13 cellular contexts compared by ENCODE assay signal in the genomic region with DNA sequence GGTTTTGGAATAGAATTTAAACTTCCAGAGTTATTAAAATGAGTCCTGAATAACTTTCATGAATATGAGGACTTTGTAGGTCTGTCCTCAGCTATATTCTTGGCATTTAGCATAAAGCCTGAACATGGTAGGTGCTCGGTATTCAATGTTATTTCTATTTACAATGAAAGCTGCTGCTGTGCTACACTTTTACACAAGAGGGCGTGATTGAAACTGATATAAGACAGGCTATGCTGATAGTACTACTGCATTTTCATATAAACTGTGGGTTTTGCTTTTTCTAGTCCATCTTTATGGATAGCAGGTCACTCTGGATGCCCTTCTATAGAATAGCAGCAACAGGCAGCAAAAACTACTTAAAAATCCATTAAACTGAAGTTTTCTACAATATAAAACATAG. TPM values are rescaled to one million over a fixed set of nuclear protein-coding genes. Genes with fewer than 3 reads are reported as not detected.
DNase-seq lines count a peak whose midpoint lies in the region; ATAC-seq, FAIRE-seq and TF ChIP-seq lines count a peak whose summit lies in the region.
"Had no signal": no experiment of that assay in that cellular context is flagged by ENCODE, and none has a peak within 500 bp of the region (broad histone marks: within the 10 kb centered on the region; RNA-seq: fewer than 3 reads in every experiment).

No MANE protein-coding gene starts in this region.

- H2BK5ac ChIP-seq in H1 (ENCODE audit: low read depth, low read length): no peak overlapping the region

- H3K79me1 ChIP-seq in H1 (ENCODE audit: low read depth, low read length): no peaks in the 10 kb centered on the region

- no peaks in the 10 kb centered on the region for H3K27me3 ChIP-seq in H1 (replicated peaks in 1 of 4; ENCODE audit: control insufficient read depth in 3 of 4, extremely low read depth in 1 of 4, insufficient read depth in 3 of 4, low read length in 3 of 4)

- no peak for TF ChIP-seq EP300 in H1 (IDR thresholded peaks at IDR 0.05; ENCODE audit: borderline replicate concordance in 1 of 2, low read depth in 2 of 2, low read length in 2 of 2)

- no peaks in the 10 kb centered on the region for H3K4me1 ChIP-seq in H1 (replicated peaks in 1 of 4; ENCODE audit: control insufficient read depth in 3 of 4, insufficient read depth in 4 of 4, low read length in 3 of 4)

- peak; percentile 72 for ATAC-seq in HG03571 (IDR thresholded peaks at IDR 0.05; ENCODE audit: unreplicated experiment)
- no peak for ATAC-seq in activated CD4-positive, alpha-beta T cell treated with anti-CD3 and anti-CD28 coated beads for 36 hours

- H2BK20ac ChIP-seq in H1 (ENCODE audit: low read length): no peak overlapping the region

- no peak overlapping the region for H3K4me3 Mint-ChIP-seq in activated CD4-positive, alpha-beta T cell treated with anti-CD3 and anti-CD28 coated beads for 36 hours

- no peak overlapping the region for H2AFZ ChIP-seq in H1 (ENCODE audit: low read length)

- H3K9ac ChIP-seq in H1 (replicated peaks in 1 of 4; ENCODE audit: extremely low read depth in 1 of 4, low read depth in 3 of 4, low read length in 3 of 4): no peak overlapping the region

- H3K18ac ChIP-seq in H1 (ENCODE audit: extremely low read depth, low read length): no peak overlapping the region

- peak; percentile 56 for FAIRE-seq in GM19239 (lab: Jason Lieb, UNC)
- FAIRE-seq in H1 (lab: Jason Lieb, UNC): peak; percentile 45
- FAIRE-seq: D721Med had no signal

- peak in 1 of 3 experiments; percentile 45; a peak in 1 of 4 replicates for TF ChIP-seq CTCF in H1 (IDR thresholded peaks at IDR 0.05; ENCODE audit: control extremely low read depth in 1 of 3, insufficient read depth in 1 of 3, low read depth in 1 of 3, low read length in 3 of 3)

- no peaks in the 10 kb centered on the region for H4K20me1 ChIP-seq in H1 (replicated peaks in 1 of 2; ENCODE audit: control insufficient read depth in 1 of 2, insufficient read depth in 2 of 2, low read length in 2 of 2)

- H3K79me2 ChIP-seq in H1 (ENCODE audit: control insufficient read depth in 1 of 2, insufficient read depth in 2 of 2, low read length in 2 of 2): no peaks in the 10 kb centered on the region

- H3K56ac ChIP-seq in H1 (replicated peaks; ENCODE audit: insufficient read length, low read depth, low read length): no peak overlapping the region

- peak; percentile 33; a peak in 3 of 4 replicates for TF ChIP-seq RAD21 in H1 (IDR thresholded peaks at IDR 0.05 in 1 of 2, conservative IDR thresholded peaks at IDR 0.05 in 1 of 2; ENCODE audit: low read depth in 2 of 2, low read length in 2 of 2)

- 59% methylated on average over 2 of the region's 2 CpGs; no CpG with 5 or more reads in 1 of the 2 experiments for WGBS in H1 (ENCODE audit: extremely low coverage in 1 of 2, insufficient coverage in 1 of 2, insufficient read length in 1 of 2, insufficient replicate concordance in 2 of 2, low coverage in 1 of 2, low lambda C conversion rate in 2 of 2, missing lambda C conversion rate in 1 of 2), 2 experiments

- no peak overlapping the region for H3K14ac ChIP-seq in H1 (ENCODE audit: insufficient read length)

- H3K27ac ChIP-seq in H1 (ENCODE audit: low read depth, low read length): no peak overlapping the region
- H3K27ac ChIP-seq: skin epidermis had no signal

- intact Hi-C loops in activated CD4-positive, alpha-beta T cell treated with anti-CD3 and anti-CD28 coated beads for 36 hours (cut with DNase I, micrococcal nuclease): no loop called here

- H3K4me3 ChIP-seq in H1 (ENCODE audit: extremely low read depth in 1 of 4, insufficient read depth in 2 of 4, low read depth in 3 of 4, low read length in 4 of 4): no peak overlapping the region
- H3K4me3 ChIP-seq: skin epidermis had no signal

- peaks cover 21% of the 10 kb centered on the region for H3K27me3 Mint-ChIP-seq in activated CD4-positive, alpha-beta T cell treated with anti-CD3 and anti-CD28 coated beads for 36 hours

- H3K36me3 Mint-ChIP-seq in activated CD4-positive, alpha-beta T cell treated with anti-CD3 and anti-CD28 coated beads for 36 hours (ENCODE audit: low read depth): no peaks in the 10 kb centered on the region

- H3K27ac Mint-ChIP-seq in activated CD4-positive, alpha-beta T cell treated with anti-CD3 and anti-CD28 coated beads for 36 hours: no peak overlapping the region

- TF ChIP-seq POLR2A in H1 (IDR thresholded peaks at IDR 0.05; ENCODE audit: control extremely low read depth in 1 of 2, low read depth in 2 of 2, low read length in 2 of 2): no peak

- H3K4me2 ChIP-seq in H1 (ENCODE audit: insufficient read depth in 1 of 2, low read depth in 2 of 2, low read length in 2 of 2): no peak overlapping the region

- H3K36me3 ChIP-seq in H1 (ENCODE audit: control insufficient read depth in 2 of 4, insufficient read depth in 4 of 4, low read length in 3 of 4): no peaks in the 10 kb centered on the region

- H3K9me3 ChIP-seq in H1 (ENCODE audit: insufficient read depth in 2 of 2, low read depth in 1 of 2, low read length in 1 of 2): no peaks in the 10 kb centered on the region

- no peaks in the 10 kb centered on the region for H3K23me2 ChIP-seq in H1 (ENCODE audit: low read depth, low read length)

- no peaks in the 10 kb centered on the region for H3K9me3 Mint-ChIP-seq in activated CD4-positive, alpha-beta T cell treated with anti-CD3 and anti-CD28 coated beads for 36 hours (ENCODE audit: low read depth)

- no peak overlapping the region for H3K23ac ChIP-seq in H1 (ENCODE audit: insufficient read length)

- CTCF ChIA-PET in H1 (lab: Charles Lee; ENCODE audit: partially characterized antibody): interaction anchor here (0.6 kb wide), 1 partner anchor 45 kb away, joined by 4 read pairs; no protein-coding TSS in a partner anchor
- CTCF ChIA-PET in activated CD4-positive, alpha-beta T cell treated with anti-CD3 and anti-CD28 coated beads for 36 hours (lab: Charles Lee): interaction anchor here (1.0 kb wide), 1 partner anchor 18 kb away, joined by 3 read pairs; no protein-coding TSS in a partner anchor

- DNase-seq in AG08395 (ENCODE audit: low spot score): peak; percentile 11
- DNase-seq in GM19239 (ENCODE audit: insufficient read length, low spot score): no peak
- DNase-seq in H1 (ENCODE audit: low read depth in 1 of 2, low spot score in 2 of 2): no peak
- no peak for DNase-seq in stimulated activated CD4-positive, alpha-beta T cell treated with anti-CD3 and anti-CD28 coated beads, Interleukin-12 subunit alpha, Interleukin-12 subunit beta, amount 100 ng/mL, for 4 hours
- DNase-seq in activated CD4-positive, alpha-beta T cell treated with anti-CD3 and anti-CD28 coated beads for 36 hours: no peak
- no peak for DNase-seq in cerebellar cortex (ENCODE audit: low spot score)
- no peak for DNase-seq in DMS79 treated with DMSO at 0.1 percent for 48 hours (lab: John Stamatoyannopoulos, UW)
- DNase-seq: anterior cingulate cortex, NCI-H1436 treated with DMSO at 0.1 percent for 48 hours, T-helper 9 cell had no signal

- H2BK120ac ChIP-seq in H1 (replicated peaks; ENCODE audit: low read depth, low read length): no peak overlapping the region

- H3K4me1 Mint-ChIP-seq in activated CD4-positive, alpha-beta T cell treated with anti-CD3 and anti-CD28 coated beads for 36 hours: no peaks in the 10 kb centered on the region

- H2BK12ac ChIP-seq in H1 (ENCODE audit: low read depth, low read length): no peak overlapping the region

- no peak overlapping the region for H2AK5ac ChIP-seq in H1 (ENCODE audit: low read depth, low read length)

- POLR2A ChIA-PET in H1 (lab: Charles Lee; ENCODE audit: partially characterized antibody): no interaction called here
- POLR2A ChIA-PET in activated CD4-positive, alpha-beta T cell treated with anti-CD3 and anti-CD28 coated beads for 36 hours (lab: Charles Lee): no interaction called here

- no peak overlapping the region for H2BK15ac ChIP-seq in H1 (ENCODE audit: low read length)

- H3K4ac ChIP-seq in H1 (replicated peaks; ENCODE audit: insufficient read length, low read depth, low read length): no peak overlapping the region

- no peak overlapping the region for H4K5ac ChIP-seq in H1 (ENCODE audit: insufficient read length, low read depth, low read length)

- no peak overlapping the region for H4K8ac ChIP-seq in H1 (ENCODE audit: extremely low read depth, insufficient read depth, low read length)

- H4K91ac ChIP-seq in H1 (replicated peaks; ENCODE audit: insufficient read length, low read length): no peak overlapping the region

TF ChIP-seq in H1, 55 proteins besides CTCF, POLR2A, EP300 and RAD21:
- TF ChIP-seq CHD2 (IDR thresholded peaks at IDR 0.05; ENCODE audit: low read length): no peak
- no peak for TF ChIP-seq RBBP5 (IDR thresholded peaks at IDR 0.05; ENCODE audit: borderline replicate concordance, low read depth, low read length)
- no peak for TF ChIP-seq ATF3 (IDR thresholded peaks at IDR 0.05; ENCODE audit: insufficient read depth, low read depth, low read length)
- TF ChIP-seq CHD1 (IDR thresholded peaks at IDR 0.05; ENCODE audit: low read depth, low read length): no peak

RNA-seq across cellular contexts. Expression of gene GNPDA2, which starts 12.3 kb away (rescaled TPM):
- 4.8 and 6.7 TPM in 2 replicates for total RNA-seq in H1 (2021; fragmentation: NEBNext Ultra II Directional; extraction: Animal tissue kit (Norgen Biotek cat#: 25700))
- 1.4 and 3.0 TPM in 2 replicates for polyA plus RNA-seq in H1 (2011; rRNA removed)
- 2.8 TPM for polyA plus RNA-seq in H1 (2011; cell fraction: cytosol; rRNA removed)
- polyA plus RNA-seq in H1 (2011; cell fraction: nucleus; rRNA removed): 1.3 TPM
- 3.9 to 6.8 TPM (median 4.6 TPM) in 4 replicates for polyA plus RNA-seq in H1 (2012, experiment 1 of 2)
- polyA plus RNA-seq in H1 (2012, experiment 2 of 2): 0.75 TPM
- polyA plus RNA-seq in H1 (2013, experiment 1 of 2): 4.3 TPM
- 4.0 TPM for polyA plus RNA-seq in H1 (2013, experiment 2 of 2)
- 2.5 and 5.2 TPM in 2 replicates for polyA minus RNA-seq in H1 (2011; rRNA and poly(A)+ RNA removed)
- polyA minus RNA-seq in H1 (2011; cell fraction: cytosol; rRNA and poly(A)+ RNA removed): 1.5 TPM
- polyA minus RNA-seq in H1 (2011; cell fraction: nucleus; rRNA and poly(A)+ RNA removed): 8.4 TPM
- total RNA-seq in activated CD4-positive, alpha-beta T cell treated with anti-CD3 and anti-CD28 coated beads for 36 hours: 10 to 100 TPM; 12.8 to 13.8 TPM
